8 cellular contexts compared by ENCODE assay signal in genomic region chr7:130922206-130923112, GRCh38.
DNase-seq lines count a peak whose midpoint lies in the region; ATAC-seq, FAIRE-seq and TF ChIP-seq lines count a peak whose summit lies in the region.

No MANE protein-coding gene starts in this region.

- FAIRE-seq in kidney (lab: Jason Lieb, UNC), result no peak

- H3K27me3 Mint-ChIP-seq in T-helper 1 cell treated with Interleukin-12 subunit alpha and Interleukin-12 subunit beta and Interleukin-4 antibody, amounts not matched to agents 30 μg/mL and 1 μg/mL, for 36 hours (ENCODE audit: low read depth), result no peaks in the 10 kb centered on the region
- no peaks in the 10 kb centered on the region for H3K27me3 Mint-ChIP-seq in T-cell

- peak overlapping the region; percentile 39 for H3K27ac Mint-ChIP-seq in T-helper 1 cell treated with Interleukin-12 subunit alpha and Interleukin-12 subunit beta and Interleukin-4 antibody, amounts not matched to agents 30 μg/mL and 1 μg/mL, for 36 hours
- H3K27ac Mint-ChIP-seq in T-cell, result peak overlapping the region; percentile 61 to 79
- peak overlapping the region; percentile 77 for H3K27ac Mint-ChIP-seq in stimulated activated effector memory CD8-positive, alpha-beta T cell treated with anti-CD3 and anti-CD28 coated beads, Interleukin-12 subunit alpha, Interleukin-12 subunit beta, amount 100 ng/mL, for 72 hours

- H3K4me3 ChIP-seq in kidney (ENCODE audit: low read length in 2 of 2), result peak overlapping the region; percentile 42 to 54

- DNase-seq in T-helper 1 cell (no peak), T-cell (no peak), kidney (no peak), germinal center (ENCODE audit: low spot score) (no peak), NCI-H2081 treated with DMSO at 0.1 percent for 48 hours (lab: John Stamatoyannopoulos, UW) (no peak)
- no peak for DNase-seq in stimulated activated effector memory CD8-positive, alpha-beta T cell treated with anti-CD3 and anti-CD28 coated beads, Interleukin-12 subunit alpha, Interleukin-12 subunit beta, amount 100 ng/mL, for 72 hours (ENCODE audit: low spot score in 2 of 2)

- CTCF ChIA-PET in T-cell (lab: Charles Lee), result interaction anchor here (0.8 to 1.6 kb wide), 6 partner anchors 9 to 106 kb away, joined by 3 to 8 read pairs (median 4); no protein-coding TSS in a partner anchor

- peak overlapping the region; percentile 70 to 72 for H3K9ac ChIP-seq in kidney (ENCODE audit: low read length in 2 of 2)

- peaks cover 57 to 60% of the 10 kb centered on the region in 2 donors for H3K4me1 ChIP-seq in kidney (ENCODE audit: control insufficient read depth in 1 of 2, insufficient read depth in 1 of 2, low read depth in 1 of 2, low read length in 2 of 2)

- H3K9me3 ChIP-seq in kidney (ENCODE audit: control insufficient read depth in 1 of 2, low read length in 2 of 2), result no peaks in the 10 kb centered on the region

- H3K36me3 ChIP-seq in kidney (ENCODE audit: control insufficient read depth in 1 of 2, insufficient read depth in 2 of 2, low read length in 2 of 2), result peaks cover 4 to 7% of the 10 kb centered on the region in 2 donors

- peak overlapping the region; percentile 94 to 95 for H3K27ac ChIP-seq in kidney (ENCODE audit: low read depth in 2 of 2, low read length in 2 of 2)

- TF ChIP-seq CTCF in kidney (IDR thresholded peaks at IDR 0.05; ENCODE audit: borderline replicate concordance, extremely low read depth, insufficient read depth), result no peak

- intact Hi-C loops in kidney (cut with DNase I), result no loop called here

- POLR2A ChIA-PET in T-cell (lab: Charles Lee), result interaction anchor here (0.8 to 1.4 kb wide), 5 partner anchors 9 to 23 kb away, joined by 3 to 17 read pairs (median 5); no protein-coding TSS in a partner anchor

- no peaks in the 10 kb centered on the region for H3K9me3 Mint-ChIP-seq in T-helper 1 cell treated with Interleukin-12 subunit alpha and Interleukin-12 subunit beta and Interleukin-4 antibody, amounts not matched to agents 30 μg/mL and 1 μg/mL, for 36 hours
- H3K9me3 Mint-ChIP-seq in T-cell, result no peaks in the 10 kb centered on the region
- H3K9me3 Mint-ChIP-seq in stimulated activated effector memory CD8-positive, alpha-beta T cell treated with anti-CD3 and anti-CD28 coated beads, Interleukin-12 subunit alpha, Interleukin-12 subunit beta, amount 100 ng/mL, for 72 hours, result no peaks in the 10 kb centered on the region

- ATAC-seq in T-cell (replicated peaks in 1 of 4), result no peak
- no peak for ATAC-seq in stimulated activated effector memory CD8-positive, alpha-beta T cell treated with anti-CD3 and anti-CD28 coated beads, Interleukin-12 subunit alpha, Interleukin-12 subunit beta, amount 100 ng/mL, for 72 hours
- no peak for ATAC-seq in HG02973 (IDR thresholded peaks at IDR 0.05; ENCODE audit: unreplicated experiment)

- no peak overlapping the region for H3K4me3 Mint-ChIP-seq in T-helper 1 cell treated with Interleukin-12 subunit alpha and Interleukin-12 subunit beta and Interleukin-4 antibody, amounts not matched to agents 30 μg/mL and 1 μg/mL, for 36 hours
- H3K4me3 Mint-ChIP-seq in T-cell, result no peak overlapping the region
- H3K4me3 Mint-ChIP-seq in stimulated activated effector memory CD8-positive, alpha-beta T cell treated with anti-CD3 and anti-CD28 coated beads, Interleukin-12 subunit alpha, Interleukin-12 subunit beta, amount 100 ng/mL, for 72 hours, result no peak overlapping the region

- H3K4me1 Mint-ChIP-seq in T-helper 1 cell treated with Interleukin-12 subunit alpha and Interleukin-12 subunit beta and Interleukin-4 antibody, amounts not matched to agents 30 μg/mL and 1 μg/mL, for 36 hours (ENCODE audit: low read depth), result peaks cover 70% of the 10 kb centered on the region
- H3K4me1 Mint-ChIP-seq in T-cell, result peaks cover 78 to 96% (median 93%) of the 10 kb centered on the region in 3 donors
- peaks cover 79% of the 10 kb centered on the region for H3K4me1 Mint-ChIP-seq in stimulated activated effector memory CD8-positive, alpha-beta T cell treated with anti-CD3 and anti-CD28 coated beads, Interleukin-12 subunit alpha, Interleukin-12 subunit beta, amount 100 ng/mL, for 72 hours

- peaks cover 26% of the 10 kb centered on the region for H3K36me3 Mint-ChIP-seq in T-helper 1 cell treated with Interleukin-12 subunit alpha and Interleukin-12 subunit beta and Interleukin-4 antibody, amounts not matched to agents 30 μg/mL and 1 μg/mL, for 36 hours (ENCODE audit: low read depth)
- peaks cover 47% of the 10 kb centered on the region for H3K36me3 Mint-ChIP-seq in T-cell
- H3K36me3 Mint-ChIP-seq in stimulated activated effector memory CD8-positive, alpha-beta T cell treated with anti-CD3 and anti-CD28 coated beads, Interleukin-12 subunit alpha, Interleukin-12 subunit beta, amount 100 ng/mL, for 72 hours, result no peaks in the 10 kb centered on the region
